ENCODE assay signal across 8 cellular contexts in the genomic region with DNA sequence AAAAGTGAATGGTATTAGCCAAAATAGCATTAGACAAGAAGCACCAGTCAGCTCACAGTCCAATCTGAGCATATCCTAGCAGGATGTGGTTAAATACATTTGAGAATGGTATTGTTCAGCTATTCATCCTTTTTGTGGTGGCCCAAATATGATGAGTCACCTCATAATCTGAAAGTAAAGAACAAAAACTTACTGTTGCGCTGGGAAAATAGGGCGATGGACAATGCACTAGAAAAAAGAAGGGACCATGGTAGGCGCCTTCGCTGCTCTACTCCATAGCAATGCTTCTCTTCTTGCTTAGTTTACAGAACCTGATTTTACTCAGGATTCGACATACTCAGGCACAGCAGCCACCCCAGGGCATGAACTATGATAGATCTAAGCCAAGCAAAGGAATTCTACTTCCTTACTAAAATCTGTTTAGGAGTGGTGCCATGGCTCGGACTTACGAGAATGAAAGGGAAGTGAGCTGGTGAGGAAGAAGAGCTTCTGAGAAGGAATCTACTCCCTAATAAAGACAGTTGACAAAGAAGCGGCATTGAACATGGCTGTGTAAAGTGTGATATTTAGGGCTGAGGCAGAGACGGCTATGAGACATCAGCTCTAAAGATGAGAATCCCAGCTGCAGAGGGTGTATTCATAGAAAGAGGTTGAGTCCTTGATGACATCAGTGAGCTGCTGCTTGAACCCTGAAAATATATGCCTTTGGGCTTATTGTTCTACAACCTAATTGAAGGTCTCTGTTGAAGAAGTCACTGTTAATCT. TPM values are rescaled to one million over a fixed set of nuclear protein-coding genes. Genes with fewer than 3 reads are reported as not detected.
DNase-seq lines count a peak whose midpoint lies in the region; ATAC-seq and TF ChIP-seq lines count a peak whose summit lies in the region.

No MANE protein-coding gene starts in this region.

- H3K36me3 ChIP-seq in mammary epithelial cell (ENCODE audit: insufficient read depth, low read length), result no peaks in the 10 kb centered on the region
- no peaks in the 10 kb centered on the region for H3K36me3 ChIP-seq in Karpas-422 (ENCODE audit: insufficient read depth, low read length)

- H3K4me1 ChIP-seq in mammary epithelial cell (ENCODE audit: insufficient read depth, low read length) (peaks cover 42% of the 10 kb centered on the region), Karpas-422 (ENCODE audit: low read length) (no peaks in the 10 kb centered on the region)

- ATAC-seq in GM21423 (IDR thresholded peaks at IDR 0.05; ENCODE audit: unreplicated experiment), result peak; percentile 98
- peak; percentile 65 to 68 for ATAC-seq in stimulated activated naive B cell treated with anti-CD40 and anti-IgM and Interleukin-4, amounts not matched to agents 10 μg/mL and 1 μg/mL and 100 μg/mL, for 72 hours (replicated peaks)

- H3K27me3 ChIP-seq in mammary epithelial cell (ENCODE audit: insufficient read depth, low read length), result no peaks in the 10 kb centered on the region
- H3K27me3 ChIP-seq in Karpas-422 (ENCODE audit: low read length), result no peaks in the 10 kb centered on the region

- H2AFZ ChIP-seq in mammary epithelial cell (ENCODE audit: low read depth, low read length), result peak overlapping the region; percentile 78
- H2AFZ ChIP-seq in Karpas-422 (ENCODE audit: low read length), result no peak overlapping the region

- peak overlapping the region; percentile 2 for H3K27ac Mint-ChIP-seq in stimulated activated naive B cell treated with anti-CD40 and anti-IgM and Interleukin-4, amounts not matched to agents 10 μg/mL and 1 μg/mL and 100 μg/mL, for 72 hours

- H3K4me2 ChIP-seq in mammary epithelial cell (ENCODE audit: insufficient read depth, low read depth, low read length) (peak overlapping the region; percentile 86), Karpas-422 (ENCODE audit: low read depth, low read length, poor library complexity, severe bottlenecking) (no peak overlapping the region)

- peaks cover 12% of the 10 kb centered on the region in 2 donors for H3K36me3 Mint-ChIP-seq in stimulated activated naive B cell treated with anti-CD40 and anti-IgM and Interleukin-4, amounts not matched to agents 10 μg/mL and 1 μg/mL and 100 μg/mL, for 72 hours

- dilution Hi-C loops in mammary epithelial cell (cut with HindIII; ENCODE audit: low sequenced_read_pairs), result no loop called here

- in situ Hi-C loops in mammary epithelial cell (cut with MboI; ENCODE audit: low sequenced_read_pairs in 2 of 2), result no loop called here

- H3K9me3 Mint-ChIP-seq in stimulated activated naive B cell treated with anti-CD40 and anti-IgM and Interleukin-4, amounts not matched to agents 10 μg/mL and 1 μg/mL and 100 μg/mL, for 72 hours, result peaks cover 0 to 2% of the 10 kb centered on the region in 2 donors

- H3K9ac ChIP-seq in mammary epithelial cell (ENCODE audit: insufficient read depth, low read length) (peak overlapping the region; percentile 66), Karpas-422 (ENCODE audit: low read length) (no peak overlapping the region)

- H3K9me3 ChIP-seq in mammary epithelial cell (replicated peaks; ENCODE audit: insufficient read depth, low read length) (no peaks in the 10 kb centered on the region), Karpas-422 (ENCODE audit: low read length) (no peaks in the 10 kb centered on the region)

- CTCF ChIA-PET in mammary epithelial cell (lab: Charles Lee; ENCODE audit: low non-redundant PET), result interaction anchor here (0.7 kb wide), 1 partner anchor 513 kb away, joined by 3 read pairs; no protein-coding TSS in a partner anchor

- no peaks in the 10 kb centered on the region for H3K27me3 Mint-ChIP-seq in stimulated activated naive B cell treated with anti-CD40 and anti-IgM and Interleukin-4, amounts not matched to agents 10 μg/mL and 1 μg/mL and 100 μg/mL, for 72 hours

- H3K79me2 ChIP-seq in mammary epithelial cell (ENCODE audit: insufficient read depth, low read length), result peaks cover 5% of the 10 kb centered on the region
- H3K79me2 ChIP-seq in Karpas-422 (ENCODE audit: low read length), result no peaks in the 10 kb centered on the region

- peak overlapping the region; percentile 19 to 39 (median 22) for H3K4me3 ChIP-seq in mammary epithelial cell (replicated peaks in 1 of 3; ENCODE audit: insufficient read depth in 1 of 3, low read depth in 2 of 3, low read length in 3 of 3)
- H3K4me3 ChIP-seq in Karpas-422 (ENCODE audit: low read length), result no peak overlapping the region

- 7% methylated on average over 8 of the region's 9 CpGs for WGBS in mammary epithelial cell (ENCODE audit: low coverage, missing lambda C conversion rate)

- intact Hi-C loops in mammary epithelial cell (cut with micrococcal nuclease), result no loop called here

- H3K4me3 Mint-ChIP-seq in stimulated activated naive B cell treated with anti-CD40 and anti-IgM and Interleukin-4, amounts not matched to agents 10 μg/mL and 1 μg/mL and 100 μg/mL, for 72 hours, result peak overlapping the region in 1 of 2 donors; percentile 6

- no peaks in the 10 kb centered on the region for H4K20me1 ChIP-seq in mammary epithelial cell (ENCODE audit: insufficient read depth, low read length)
- H4K20me1 ChIP-seq in Karpas-422 (ENCODE audit: insufficient read depth, low read depth, low read length), result no peaks in the 10 kb centered on the region

- no peak for TF ChIP-seq CTCF in mammary epithelial cell (conservative IDR thresholded peaks at IDR 0.05 in 1 of 2, IDR thresholded peaks at IDR 0.05 in 1 of 2; ENCODE audit: extremely low read depth in 1 of 2, insufficient read depth in 1 of 2, low read depth in 1 of 2, low read length in 2 of 2)

- H3K27ac ChIP-seq in mammary epithelial cell (ENCODE audit: insufficient read depth, low read depth, low read length), result peak overlapping the region; percentile 87
- no peak overlapping the region for H3K27ac ChIP-seq in Karpas-422 (ENCODE audit: low read length)

- no TSS peak for BruUV-seq in mammary epithelial cell (replicated peaks; lab: Mats Ljungman, UMichigan)

- DNase-seq in COLO829 (ENCODE audit: low spot score), result peak; percentile 81
- peak; percentile 16 for DNase-seq in HT-29 (ENCODE audit: low spot score)
- peak; percentile 91 for DNase-seq in mammary epithelial cell
- DNase-seq in stimulated activated naive B cell treated with anti-CD40 and anti-IgM and Interleukin-4, amounts not matched to agents 10 μg/mL and 1 μg/mL and 100 μg/mL, for 72 hours, result no peak
- DNase-seq in D341Med (ENCODE audit: low spot score), result no peak
- no peak for DNase-seq in Karpas-422
- DNase-seq in NCI-H187 (lab: John Stamatoyannopoulos, UW), result no peak

- peaks cover 7 to 18% of the 10 kb centered on the region in 2 donors for H3K4me1 Mint-ChIP-seq in stimulated activated naive B cell treated with anti-CD40 and anti-IgM and Interleukin-4, amounts not matched to agents 10 μg/mL and 1 μg/mL and 100 μg/mL, for 72 hours

- H3K9me2 ChIP-seq in Karpas-422 (replicated peaks; ENCODE audit: insufficient read depth, low read length), result no peaks in the 10 kb centered on the region

RNA-seq across cellular contexts. Expression of gene CILK1, which starts 13.0 kb away (rescaled TPM):
- total RNA-seq in HT-29 (2014; rRNA removed; shearing (Covaris generic)), result 3.8 and 4.4 TPM in 2 replicates
- total RNA-seq in mammary epithelial cell, result 10 to 100 TPM in 1 of 2 donors, 1 to 10 TPM in 1; 5.8 to 12.8 TPM
- 5.2 TPM for polyA plus RNA-seq in mammary epithelial cell
- polyA minus RNA-seq in mammary epithelial cell, result 5.1 TPM
- total RNA-seq in Karpas-422 (2014; rRNA removed; shearing (Covaris generic); ENCODE audit: low replicate concordance), result 1.1 and 3.5 TPM in 2 replicates

RNA-seq across cellular contexts. Expression of gene FBXO9, which starts 16.6 kb away (rescaled TPM):
- total RNA-seq in HT-29 (2014; rRNA removed; shearing (Covaris generic)), result 42.7 and 42.8 TPM in 2 replicates
- total RNA-seq in mammary epithelial cell, result 10 to 100 TPM; 31.5 to 68.6 TPM
- polyA plus RNA-seq in mammary epithelial cell, result 54.7 TPM
- 67.5 TPM for polyA minus RNA-seq in mammary epithelial cell
- total RNA-seq in Karpas-422 (2014; rRNA removed; shearing (Covaris generic); ENCODE audit: low replicate concordance), result 41.5 and 51.0 TPM in 2 replicates

RNA-seq across cellular contexts. Expression of gene GSTA4, which starts 53.5 kb away (rescaled TPM):
- 4.1 and 5.4 TPM in 2 replicates for total RNA-seq in HT-29 (2014; rRNA removed; shearing (Covaris generic))
- 10 to 100 TPM in 1 of 2 donors, 1 to 10 TPM in 1; 8.3 to 12.2 TPM for total RNA-seq in mammary epithelial cell
- 6.9 TPM for polyA plus RNA-seq in mammary epithelial cell
- polyA minus RNA-seq in mammary epithelial cell, result 6.1 TPM
- 0.97 and 2.8 TPM in 2 replicates for total RNA-seq in Karpas-422 (2014; rRNA removed; shearing (Covaris generic); ENCODE audit: low replicate concordance)

Comparison
In these comparisons a context has a peak if more than half of its experiments do, and no peak if none do; other contexts are left out.
1. DNase-seq: peak in COLO829 (single experiment), HT-29 (single experiment) and mammary epithelial cell (single experiment); none in stimulated activated naive B cell treated with anti-CD40 and anti-IgM and Interleukin-4, amounts not matched to agents 10 μg/mL and 1 μg/mL and 100 μg/mL, for 72 hours (single experiment), D341Med (single experiment), Karpas-422 (single experiment) and NCI-H187 (0 of 2).